ENCODE assay signal across 8 cellular contexts in the genomic region with DNA sequence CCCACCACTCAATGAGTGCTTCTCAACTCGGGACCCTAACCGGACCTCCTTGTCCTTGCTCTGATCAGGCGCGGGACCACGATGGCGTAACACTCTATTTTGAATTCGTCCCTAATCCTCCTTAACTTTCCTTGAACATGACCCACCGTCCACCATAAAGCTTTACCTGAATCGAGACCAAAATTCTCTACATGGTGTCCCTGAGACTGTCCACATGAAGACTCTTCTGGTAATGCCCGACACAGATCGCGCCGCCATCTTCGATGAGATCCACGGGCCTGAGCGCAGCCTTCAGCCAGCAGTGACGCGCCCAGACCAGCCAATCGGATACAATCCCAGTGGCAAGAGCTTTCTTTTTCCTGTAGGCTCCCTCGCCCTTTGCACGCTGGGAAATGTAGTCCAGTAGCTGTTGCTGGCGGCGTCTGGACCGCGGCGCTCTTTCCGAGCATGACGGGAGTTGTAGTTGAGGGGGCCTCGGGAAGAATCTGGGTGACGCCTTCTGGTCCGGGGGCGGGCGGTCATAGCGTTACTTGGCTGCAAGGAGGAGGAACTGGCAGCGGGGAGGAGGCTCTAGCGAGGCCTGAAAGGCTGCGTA.
DNase-seq lines count a peak whose midpoint lies in the region; ATAC-seq lines count a peak whose summit lies in the region.

A gene (minus strand): TSS at position 284 of the 595 bp plus-strand sequence. CDS start 26 bp downstream, at position 258.
A gene (plus strand): TSS at position 517 of the 595 bp plus-strand sequence. CDS start 306 bp downstream, outside the sequence.

- ATAC-seq in GM19023 (IDR thresholded peaks at IDR 0.05; ENCODE audit: unreplicated experiment): peak; percentile 98
- peak; percentile 99 for ATAC-seq in HG03280 (IDR thresholded peaks at IDR 0.05; ENCODE audit: unreplicated experiment)

- DNase-seq in AG08396 (ENCODE audit: low spot score) (peak; percentile 94), NCI-H345 treated with DMSO at 0.1 percent for 48 hours (lab: John Stamatoyannopoulos, UW; ENCODE audit: unreplicated experiment) (peak; percentile 99), cerebellar cortex (ENCODE audit: low spot score) (peak; percentile 100), islet precursor cell (peak; percentile 99)
- DNase-seq in activated CD4-positive, CD25-positive, alpha-beta regulatory T cell treated with anti-CD3 and anti-CD28 coated beads, Interleukin-2, amount 50 U/mL, for 16 hours (ENCODE audit: low read depth, low spot score): peak; percentile 94
- peak; percentile 91 to 95 (median 92) for DNase-seq in stimulated activated CD4-positive, alpha-beta T cell treated with anti-CD3 and anti-CD28 coated beads, Interleukin-12 subunit alpha, Interleukin-12 subunit beta, amount 100 ng/mL, for 48 hours (ENCODE audit: low read depth in 2 of 3, low spot score in 1 of 3)

Comparison
In these comparisons a context has a peak if more than half of its experiments do, and no peak if none do; other contexts are left out.
1. Peak in every context shown above with its lines: DNase-seq and ATAC-seq.